12 cellular contexts compared by ENCODE assay signal in the genomic region with DNA sequence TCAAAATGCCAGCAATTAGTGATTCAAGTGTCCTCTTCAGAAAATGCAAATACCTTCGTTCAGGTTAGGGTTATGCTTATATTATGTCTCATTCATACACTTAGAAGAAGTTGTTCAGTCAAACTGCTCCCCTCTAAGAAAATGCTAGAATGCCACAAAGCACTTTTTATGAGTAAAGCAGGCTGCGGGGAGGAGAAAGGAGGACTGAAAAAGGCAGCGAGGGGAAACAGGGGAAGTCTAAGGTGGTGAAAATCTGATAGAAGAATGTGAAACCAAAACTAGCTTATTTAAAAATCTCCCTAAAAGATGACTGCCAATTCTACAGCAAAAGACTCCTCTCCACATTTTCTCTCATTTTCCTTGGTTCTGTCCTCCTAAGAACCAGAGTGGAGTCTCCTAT.
A peak's percentile ranks its signal among the peaks of the same experiment; 100 is the strongest.
DNase-seq lines count a peak whose midpoint lies in the region; ATAC-seq and TF ChIP-seq lines count a peak whose summit lies in the region.
"Had no signal": no experiment of that assay in that cellular context is flagged by ENCODE, and none has a peak within 500 bp of the region (broad histone marks: within the 10 kb centered on the region; RNA-seq: fewer than 3 reads in every experiment).

No MANE protein-coding gene starts in this region.

- intact Hi-C loops in dorsolateral prefrontal cortex (cut with DNase I), result no loop called here

- no peak overlapping the region for H3K27ac ChIP-seq in dorsolateral prefrontal cortex
- H3K27ac ChIP-seq: heart right ventricle had no signal

- peak; percentile 77 for ATAC-seq in GM18502 (IDR thresholded peaks at IDR 0.05; ENCODE audit: poor library complexity, unreplicated experiment)
- ATAC-seq in GM19455 (IDR thresholded peaks at IDR 0.05; ENCODE audit: unreplicated experiment), result peak; percentile 53
- peak; percentile 67 for ATAC-seq in HG02885 (IDR thresholded peaks at IDR 0.05; ENCODE audit: poor library complexity, unreplicated experiment)
- ATAC-seq in HG03565 (IDR thresholded peaks at IDR 0.05; ENCODE audit: unreplicated experiment), result peak; percentile 71
- ATAC-seq: heart right ventricle had no signal

- TF ChIP-seq CTCF in dorsolateral prefrontal cortex (IDR thresholded peaks at IDR 0.05 in 54 of 56, conservative IDR thresholded peaks at IDR 0.05 in 2 of 56; ENCODE audit: low read depth in 1 of 56, partially characterized antibody in 56 of 56), result no peak

- no peak overlapping the region for H3K4me3 ChIP-seq in dorsolateral prefrontal cortex
- H3K4me3 ChIP-seq: heart right ventricle, lung had no signal

- DNase-seq in hippocampal formation (lab: John Stamatoyannopoulos, UW), result no peak
- no peak for DNase-seq in dorsolateral prefrontal cortex
- DNase-seq in GOT3 (lab: John Stamatoyannopoulos, UW), result no peak
- DNase-seq in stimulated activated CD4-positive, alpha-beta T cell treated with anti-CD3 and anti-CD28 coated beads, Interleukin-1b, Interleukin-23, amount 100 ng/mL, for 48 hours, result no peak
- DNase-seq: C1 segment of cervical spinal cord, heart right ventricle, NCI-H1092 had no signal

- H3K27me3 ChIP-seq in dorsolateral prefrontal cortex, result no peaks in the 10 kb centered on the region
- H3K27me3 ChIP-seq: heart right ventricle had no signal
